Comparison of ENCODE assay signal across 17 cellular contexts in the genomic region with DNA sequence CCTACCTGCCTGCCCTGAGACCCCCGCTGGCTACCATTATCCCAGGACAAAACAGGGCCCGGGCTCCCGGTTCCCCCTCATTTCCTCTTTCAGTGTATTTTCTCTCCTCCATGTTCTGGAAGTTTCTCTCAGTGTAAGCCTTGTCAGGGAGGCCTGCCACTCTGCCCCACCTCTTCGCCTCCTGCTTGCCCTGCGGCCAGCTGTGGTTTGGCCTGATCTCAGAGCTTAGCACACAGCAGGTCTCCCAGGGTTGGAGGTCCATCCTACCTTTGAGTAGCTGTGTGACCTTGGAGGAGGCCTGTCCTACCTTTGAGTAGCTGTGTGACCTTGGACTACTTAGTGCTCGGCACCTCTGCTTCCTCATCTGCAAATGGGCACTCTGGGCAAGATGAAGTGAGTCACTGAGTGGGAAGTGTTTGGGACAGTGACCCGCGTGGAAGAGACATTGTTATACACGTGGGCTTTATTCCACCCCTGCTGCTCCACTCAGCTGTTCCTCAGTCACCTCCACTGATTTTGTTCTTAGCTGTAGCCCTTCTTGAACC.
DNase-seq lines count a peak whose midpoint lies in the region; ATAC-seq and TF ChIP-seq lines count a peak whose summit lies in the region.
"Had no signal": no experiment of that assay in that cellular context is flagged by ENCODE, and none has a peak within 500 bp of the region (broad histone marks: within the 10 kb centered on the region; RNA-seq: fewer than 3 reads in every experiment).

No MANE protein-coding gene starts in this region.

- H3K27ac Mint-ChIP-seq in nephron progenitor cell: peak overlapping the region; percentile 74
- H3K27ac Mint-ChIP-seq: activated CD8-positive, alpha-beta T cell treated with anti-CD3 and anti-CD28 coated beads, Interleukin-2, amount 10 ng/mL, durations not matched to agents 7 days and 5 days; activated naive CD8-positive, alpha-beta T cell; activated T-cell treated with anti-CD3 and anti-CD28 coated beads, Interleukin-2, amount 50 U/mL, for 72 hours had no signal

- H3K36me3 ChIP-seq in breast epithelium: no peaks in the 10 kb centered on the region
- H3K36me3 ChIP-seq in testis (ENCODE audit: low read depth, missing control alignments): no peaks in the 10 kb centered on the region
- H3K36me3 ChIP-seq: SJSA1, thyroid gland had no signal

- H3K9me3 ChIP-seq in breast epithelium: no peaks in the 10 kb centered on the region
- no peaks in the 10 kb centered on the region for H3K9me3 ChIP-seq in testis
- H3K9me3 ChIP-seq: SJSA1, thyroid gland had no signal

- H3K27me3 ChIP-seq in breast epithelium: no peaks in the 10 kb centered on the region
- no peaks in the 10 kb centered on the region for H3K27me3 ChIP-seq in testis
- H3K27me3 ChIP-seq: dorsolateral prefrontal cortex, SJSA1, thyroid gland had no signal

- WGBS in testis, 2 donors: 71 to 80% methylated on average over 6 to 9 of the region's 9 CpGs

- H3K4me3 ChIP-seq in breast epithelium (no peak overlapping the region), testis (no peak overlapping the region)
- H3K4me3 ChIP-seq: dorsolateral prefrontal cortex, SJSA1, thyroid gland had no signal

- no peak overlapping the region for H3K4me3 Mint-ChIP-seq in nephron progenitor cell
- H3K4me3 Mint-ChIP-seq: activated CD8-positive, alpha-beta T cell treated with anti-CD3 and anti-CD28 coated beads, Interleukin-2, amount 10 ng/mL, durations not matched to agents 7 days and 5 days; activated naive CD8-positive, alpha-beta T cell; activated T-cell treated with anti-CD3 and anti-CD28 coated beads, Interleukin-2, amount 50 U/mL, for 72 hours had no signal

- ATAC-seq in HG03175 (IDR thresholded peaks at IDR 0.05; ENCODE audit: unreplicated experiment): no peak
- ATAC-seq: activated CD4-positive, CD25-positive, alpha-beta regulatory T cell treated with anti-CD3 and anti-CD28 coated beads, Interleukin-2, amount 50 U/mL, for 24 hours; activated CD8-positive, alpha-beta T cell treated with anti-CD3 and anti-CD28 coated beads, Interleukin-2, amount 10 ng/mL, durations not matched to agents 7 days and 5 days; activated T-cell treated with anti-CD3 and anti-CD28 coated beads, Interleukin-2, amount 50 U/mL, for 72 hours had no signal

- peaks cover 19% of the 10 kb centered on the region for H3K9me3 Mint-ChIP-seq in nephron progenitor cell

- H3K27ac ChIP-seq in breast epithelium (peak overlapping the region; percentile 7 to 87), testis (peak overlapping the region; percentile 5 to 36)
- H3K27ac ChIP-seq: dorsolateral prefrontal cortex, SJSA1, thyroid gland had no signal

- peaks cover 4 to 15% of the 10 kb centered on the region in 2 donors for H3K4me1 ChIP-seq in breast epithelium
- H3K4me1 ChIP-seq in testis: peaks cover 7% of the 10 kb centered on the region

- intact Hi-C loops in breast epithelium (cut with DNase I; ENCODE audit: low total_unique reads): no loop called here
- intact Hi-C loops in testis (cut with DNase I; ENCODE audit: low total_unique reads): no loop called here

- peaks cover 7% of the 10 kb centered on the region for H3K27me3 Mint-ChIP-seq in nephron progenitor cell (ENCODE audit: low read depth, poor library complexity)
- H3K27me3 Mint-ChIP-seq: activated naive CD8-positive, alpha-beta T cell had no signal

- DNase-seq in LHCN-M2 (ENCODE audit: low read depth) (peak; percentile 31), breast epithelium (ENCODE audit: low spot score in 2 of 2) (no peak), nephron progenitor cell (no peak), testis (no peak), anterior cingulate cortex (lab: John Stamatoyannopoulos, UW) (no peak), OCI-M1 (lab: John Stamatoyannopoulos, UW) (no peak)
- DNase-seq: activated CD8-positive, alpha-beta T cell treated with anti-CD3 and anti-CD28 coated beads, Interleukin-2, amount 10 ng/mL, durations not matched to agents 7 days and 5 days; activated T-cell treated with anti-CD3 and anti-CD28 coated beads, Interleukin-2, amount 50 U/mL, for 72 hours; dorsolateral prefrontal cortex; kidney glomerular epithelial cell; NCI-H1436 treated with DMSO at 0.1 percent for 48 hours; NCI-H69; thyroid gland had no signal

- no peak for TF ChIP-seq CTCF in breast epithelium (IDR thresholded peaks at IDR 0.05)
- TF ChIP-seq CTCF in nephron progenitor cell (IDR thresholded peaks at IDR 0.05): no peak
- TF ChIP-seq CTCF in testis (IDR thresholded peaks at IDR 0.05): no peak

- no peak for TF ChIP-seq POLR2A in breast epithelium (IDR thresholded peaks at IDR 0.05)
- no peak for TF ChIP-seq POLR2A in testis (IDR thresholded peaks at IDR 0.05)

- H3K4me1 Mint-ChIP-seq in nephron progenitor cell: peaks cover 64% of the 10 kb centered on the region

- H3K36me3 Mint-ChIP-seq in nephron progenitor cell (ENCODE audit: low read depth): peaks cover 21% of the 10 kb centered on the region
